15 cellular contexts compared by ENCODE assay signal in the genomic region with DNA sequence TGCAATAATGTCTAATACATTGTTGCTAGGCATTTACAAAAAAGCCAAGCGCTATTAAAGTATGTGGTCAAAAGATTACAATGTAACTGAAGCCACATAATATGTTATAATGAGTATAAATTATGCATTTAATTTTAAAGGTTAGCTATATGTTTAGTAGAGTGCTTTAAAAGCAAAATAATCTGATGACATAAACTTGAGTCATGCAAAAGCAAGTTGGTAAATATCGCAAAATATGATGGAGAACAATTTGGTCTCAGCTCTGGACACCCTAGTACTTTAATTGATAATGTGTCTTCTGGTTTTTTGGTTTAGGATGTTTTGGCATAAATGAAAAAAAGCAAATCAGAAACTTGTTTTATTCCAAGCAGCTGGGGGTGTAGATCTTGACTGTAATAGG.
DNase-seq lines count a peak whose midpoint lies in the region; ATAC-seq, FAIRE-seq and TF ChIP-seq lines count a peak whose summit lies in the region.
"Had no signal": no experiment of that assay in that cellular context is flagged by ENCODE, and none has a peak within 500 bp of the region (broad histone marks: within the 10 kb centered on the region; RNA-seq: fewer than 3 reads in every experiment).

No MANE protein-coding gene starts in this region.

- ATAC-seq in gastrocnemius medialis (no peak), GM18861 (IDR thresholded peaks at IDR 0.05; ENCODE audit: unreplicated experiment) (no peak), GM21825 (IDR thresholded peaks at IDR 0.05; ENCODE audit: unreplicated experiment) (no peak)
- ATAC-seq: A549 had no signal

- intact Hi-C loops in gastrocnemius medialis (cut with DNase I; ENCODE audit: low total_unique reads) (no loop called here), head of caudate nucleus (cut with DNase I) (no loop called here)

- H3K36me3 ChIP-seq in HEK293 (ENCODE audit: control insufficient read depth in 2 of 2, insufficient read depth in 1 of 2, low read length in 2 of 2) (no peaks in the 10 kb centered on the region), bronchial epithelial cell (ENCODE audit: control insufficient read depth, insufficient read depth, low read length) (no peaks in the 10 kb centered on the region), gastrocnemius medialis (no peaks in the 10 kb centered on the region)
- H3K36me3 ChIP-seq: BLaER1 treated with 17β-estradiol and CSF1 and Interleukin-3, amounts not matched to agents 10 nM and 100 nM had no signal

- FAIRE-seq in bronchial epithelial cell (lab: Jason Lieb, UNC), result no peak
- FAIRE-seq: A549, D721Med, G401.6 had no signal

- TF ChIP-seq POLR2A in gastrocnemius medialis (IDR thresholded peaks at IDR 0.05), result no peak

- in situ Hi-C loops in gastrocnemius medialis (cut with MboI; ENCODE audit: low sequenced_read_pairs in 4 of 4), result loop anchor here in 3 of 4 donors (25.0 kb wide), 2 partner anchors 182 to 318 kb away; no protein-coding TSS in a partner anchor

- POLR2A ChIA-PET in HEK293 (lab: Yijun Ruan, JAX), result no interaction called here

- H3K4me3 ChIP-seq in HEK293 (ENCODE audit: low read depth, low read length), result no peak overlapping the region
- no peak overlapping the region for H3K4me3 ChIP-seq in bronchial epithelial cell (ENCODE audit: low read depth, low read length)
- no peak overlapping the region for H3K4me3 ChIP-seq in gastrocnemius medialis
- H3K4me3 ChIP-seq: A549; BLaER1 treated with 17β-estradiol and CSF1 and Interleukin-3, amounts not matched to agents 10 nM and 100 nM had no signal

- peak; percentile 40 for DNase-seq in bronchial epithelial cell (ENCODE audit: low read depth)
- DNase-seq in gastrocnemius medialis, result no peak
- no peak for DNase-seq in head of caudate nucleus
- DNase-seq: Caco-2, Calu3, DMS79 treated with DMSO at 0.1 percent for 48 hours had no signal

- H3K27ac ChIP-seq in HEK293 (ENCODE audit: extremely low read depth, low read depth, low read length) (no peak overlapping the region), gastrocnemius medialis (peak overlapping the region; percentile 80 to 96 (median 89))
- H3K27ac ChIP-seq: 22Rv1; A549; BLaER1 treated with 17β-estradiol and CSF1 and Interleukin-3, amounts not matched to agents 10 nM and 100 nM; C4-2B had no signal

- TF ChIP-seq CTCF in HEK293 (tag by site-specific recombination; IDR thresholded peaks at IDR 0.05), result no peak
- no peak for TF ChIP-seq CTCF in bronchial epithelial cell (IDR thresholded peaks at IDR 0.05; ENCODE audit: insufficient read depth, low read length, severe bottlenecking)
- no peak for TF ChIP-seq CTCF in gastrocnemius medialis (IDR thresholded peaks at IDR 0.05 in 4 of 5, conservative IDR thresholded peaks at IDR 0.05 in 1 of 5)

- H3K9me3 ChIP-seq in HEK293 (ENCODE audit: control insufficient read depth, insufficient read depth, low read depth, low read length) (no peaks in the 10 kb centered on the region), gastrocnemius medialis (no peaks in the 10 kb centered on the region)
- H3K9me3 ChIP-seq: A549, Caco-2 had no signal

- CTCF ChIA-PET in HEK293 (lab: Yijun Ruan, JAX), result interaction anchor here (0.7 to 1.0 kb wide), 2 partner anchors 195 to 356 kb away, joined by 3 to 4 read pairs; no protein-coding TSS in a partner anchor

- no peaks in the 10 kb centered on the region for H3K27me3 ChIP-seq in bronchial epithelial cell (ENCODE audit: control insufficient read depth, insufficient read depth, low read length)
- H3K27me3 ChIP-seq in gastrocnemius medialis, result no peaks in the 10 kb centered on the region
- H3K27me3 ChIP-seq: BLaER1 treated with 17β-estradiol and CSF1 and Interleukin-3, amounts not matched to agents 10 nM and 100 nM had no signal

- H3K4me1 ChIP-seq in HEK293 (ENCODE audit: control insufficient read depth, insufficient read depth, low read length) (no peaks in the 10 kb centered on the region), gastrocnemius medialis (peaks cover 52 to 65% of the 10 kb centered on the region in 2 donors)

TF ChIP-seq in HEK293, 187 proteins besides CTCF, POLR2A, EP300 and RAD21:
- TF ChIP-seq, protein P1, sequence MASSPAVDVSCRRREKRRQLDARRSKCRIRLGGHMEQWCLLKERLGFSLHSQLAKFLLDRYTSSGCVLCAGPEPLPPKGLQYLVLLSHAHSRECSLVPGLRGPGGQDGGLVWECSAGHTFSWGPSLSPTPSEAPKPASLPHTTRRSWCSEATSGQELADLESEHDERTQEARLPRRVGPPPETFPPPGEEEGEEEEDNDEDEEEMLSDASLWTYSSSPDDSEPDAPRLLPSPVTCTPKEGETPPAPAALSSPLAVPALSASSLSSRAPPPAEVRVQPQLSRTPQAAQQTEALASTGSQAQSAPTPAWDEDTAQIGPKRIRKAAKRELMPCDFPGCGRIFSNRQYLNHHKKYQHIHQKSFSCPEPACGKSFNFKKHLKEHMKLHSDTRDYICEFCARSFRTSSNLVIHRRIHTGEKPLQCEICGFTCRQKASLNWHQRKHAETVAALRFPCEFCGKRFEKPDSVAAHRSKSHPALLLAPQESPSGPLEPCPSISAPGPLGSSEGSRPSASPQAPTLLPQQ (tag by site-specific recombination; IDR thresholded peaks at IDR 0.05), result no peak
- TF ChIP-seq, protein P2, sequence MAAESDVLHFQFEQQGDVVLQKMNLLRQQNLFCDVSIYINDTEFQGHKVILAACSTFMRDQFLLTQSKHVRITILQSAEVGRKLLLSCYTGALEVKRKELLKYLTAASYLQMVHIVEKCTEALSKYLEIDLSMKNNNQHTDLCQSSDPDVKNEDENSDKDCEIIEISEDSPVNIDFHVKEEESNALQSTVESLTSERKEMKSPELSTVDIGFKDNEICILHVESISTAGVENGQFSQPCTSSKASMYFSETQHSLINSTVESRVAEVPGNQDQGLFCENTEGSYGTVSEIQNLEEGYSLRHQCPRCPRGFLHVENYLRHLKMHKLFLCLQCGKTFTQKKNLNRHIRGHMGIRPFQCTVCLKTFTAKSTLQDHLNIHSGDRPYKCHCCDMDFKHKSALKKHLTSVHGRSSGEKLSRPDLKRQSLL (tag by site-specific recombination; IDR thresholded peaks at IDR 0.05), result peak; percentile 68; the same call in 1 of the 2 replicates
